Comparison of ENCODE assay signal across 18 cellular contexts in the genomic region with DNA sequence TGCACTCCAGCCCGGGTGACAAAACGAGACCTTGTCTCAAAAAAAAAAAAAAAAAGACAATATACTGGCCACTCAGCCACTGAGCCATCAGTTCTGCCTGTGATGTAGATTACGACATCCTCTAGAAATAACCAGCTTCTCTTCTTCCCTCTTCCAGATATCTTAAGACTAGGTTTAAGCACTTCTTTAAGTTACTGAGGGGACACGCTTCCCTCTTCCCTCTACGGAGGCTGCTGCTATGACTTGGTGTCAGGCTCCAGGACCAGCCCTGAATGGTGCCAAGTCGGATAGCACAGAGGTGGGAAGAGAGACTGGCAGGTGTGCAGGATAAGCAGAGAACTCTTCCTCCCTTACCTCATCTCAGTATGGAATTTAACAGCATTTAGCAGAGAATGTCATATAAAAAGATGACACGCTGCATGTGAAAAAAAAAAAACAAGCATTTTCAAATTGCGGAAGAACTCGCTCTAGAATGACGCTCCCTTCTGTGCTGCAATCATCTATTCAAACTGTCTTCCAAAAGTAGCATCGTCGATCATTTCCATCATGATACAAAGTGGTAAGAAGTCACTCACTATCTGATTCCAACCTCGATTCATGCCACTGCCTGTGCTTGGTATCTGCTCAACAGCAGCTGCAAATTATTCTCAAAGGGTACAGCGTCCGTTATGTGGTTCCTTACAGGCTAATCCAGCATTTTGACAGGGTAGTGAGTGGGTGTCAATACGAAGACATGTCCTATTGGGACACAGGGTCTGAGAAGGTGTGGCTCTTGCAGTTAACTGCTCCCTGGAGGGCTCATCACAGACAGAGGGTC. TPM values are rescaled to one million over a fixed set of nuclear protein-coding genes. Genes with fewer than 3 reads are reported as not detected.
A peak's percentile ranks its signal among the peaks of the same experiment; 100 is the strongest.
DNase-seq lines count a peak whose midpoint lies in the region; ATAC-seq and TF ChIP-seq lines count a peak whose summit lies in the region.
"Had no signal": no experiment of that assay in that cellular context is flagged by ENCODE, and none has a peak within 500 bp of the region (broad histone marks: within the 10 kb centered on the region; RNA-seq: fewer than 3 reads in every experiment).

No MANE protein-coding gene starts in this region.

- H3K27me3 ChIP-seq in right lobe of liver: no peaks in the 10 kb centered on the region
- H3K27me3 ChIP-seq in transverse colon: no peaks in the 10 kb centered on the region

- H3K9me3 Mint-ChIP-seq in T-helper 2 cell treated with Interferon-gamma antibody and Interleukin-4, amounts not matched to agents 5 μg/mL and 100 μg/mL, for 36 hours: no peaks in the 10 kb centered on the region
- no peaks in the 10 kb centered on the region for H3K9me3 Mint-ChIP-seq in brain
- H3K9me3 Mint-ChIP-seq: naive B cell had no signal

- in situ Hi-C loops in transverse colon (cut with MboI; ENCODE audit: low pct_ligation_motif_present in 1 of 4, low pct_unique_long_range_greater_than_20kb in 1 of 4, low sequenced_read_pairs in 3 of 4): no loop called here

- H3K36me3 ChIP-seq in right lobe of liver: peaks cover 0 to 9% (median 3%) of the 10 kb centered on the region in 4 donors
- peaks cover 0 to 10% (median 3%) of the 10 kb centered on the region in 4 donors for H3K36me3 ChIP-seq in transverse colon

- H3K4me1 ChIP-seq in right lobe of liver (peaks cover 0 to 4% (median 1%) of the 10 kb centered on the region in 4 donors), transverse colon (peaks cover 0 to 38% (median 4%) of the 10 kb centered on the region in 4 donors)

- DNase-seq in T-helper 2 cell treated with Interferon-gamma antibody and Interleukin-4, amounts not matched to agents 5 μg/mL and 100 μg/mL, for 36 hours (ENCODE audit: low spot score): no peak
- DNase-seq in T-helper 2 cell (no peak), right lobe of liver (no peak), transverse colon (no peak), KG1 (lab: John Stamatoyannopoulos, UW) (no peak)
- no peak for DNase-seq in activated CD4-positive, alpha-beta T cell treated with anti-CD3 and anti-CD28 coated beads, Interleukin-2, amount 50 U/mL, for 1 hour
- DNase-seq: activated CD8-positive, alpha-beta memory T cell treated with anti-CD3 and anti-CD28 coated beads for 24 hours; HCEC 1CT; islet precursor cell; naive B cell; NCI-H2029; NCI-H82; SHP77; stimulated activated naive CD8-positive, alpha-beta T cell treated with anti-CD3 and anti-CD28 coated beads, Interleukin-15, Interleukin-2, amounts not matched to agents 100 U/mL and 50 U/mL, for 24 hours had no signal

- no peak overlapping the region for H3K4me3 Mint-ChIP-seq in T-helper 2 cell treated with Interferon-gamma antibody and Interleukin-4, amounts not matched to agents 5 μg/mL and 100 μg/mL, for 36 hours
- no peak overlapping the region for H3K4me3 Mint-ChIP-seq in brain

- TF ChIP-seq POLR2A in right lobe of liver (IDR thresholded peaks at IDR 0.05) (no peak), transverse colon (IDR thresholded peaks at IDR 0.05) (no peak)

- peaks cover 29% of the 10 kb centered on the region for H3K4me1 Mint-ChIP-seq in T-helper 2 cell treated with Interferon-gamma antibody and Interleukin-4, amounts not matched to agents 5 μg/mL and 100 μg/mL, for 36 hours (ENCODE audit: low read depth)
- peaks cover 21% of the 10 kb centered on the region for H3K4me1 Mint-ChIP-seq in brain

- H3K36me3 Mint-ChIP-seq in T-helper 2 cell treated with Interferon-gamma antibody and Interleukin-4, amounts not matched to agents 5 μg/mL and 100 μg/mL, for 36 hours (ENCODE audit: low read depth): peaks cover 32% of the 10 kb centered on the region
- peaks cover 36% of the 10 kb centered on the region for H3K36me3 Mint-ChIP-seq in brain

- ATAC-seq in right lobe of liver: peak; percentile 16 to 41 (median 30)
- no peak for ATAC-seq in HG02623 (IDR thresholded peaks at IDR 0.05; ENCODE audit: unreplicated experiment)
- ATAC-seq: K562; stimulated activated naive CD8-positive, alpha-beta T cell treated with anti-CD3 and anti-CD28 coated beads, Interleukin-15, Interleukin-2, amounts not matched to agents 100 U/mL and 50 U/mL, for 24 hours had no signal

- 81% methylated on average over 14 of the region's 16 CpGs for WGBS in right lobe of liver (ENCODE audit: insufficient coverage, low coverage, low lambda C conversion rate, missing lambda C conversion rate)
- 94% methylated on average over 12 to 16 of the region's 16 CpGs for WGBS in transverse colon (ENCODE audit: low coverage in 1 of 2), 2 donors

- TF ChIP-seq EP300 in transverse colon (IDR thresholded peaks at IDR 0.05; ENCODE audit: low read depth): no peak

- H3K27ac Mint-ChIP-seq in T-helper 2 cell treated with Interferon-gamma antibody and Interleukin-4, amounts not matched to agents 5 μg/mL and 100 μg/mL, for 36 hours: peak overlapping the region; percentile 46
- H3K27ac Mint-ChIP-seq in brain: peak overlapping the region in 3 of 5 experiments; percentile 42 to 81 (median 56)

- H3K9me3 ChIP-seq in right lobe of liver: no peaks in the 10 kb centered on the region
- no peaks in the 10 kb centered on the region for H3K9me3 ChIP-seq in transverse colon

- intact Hi-C loops in right lobe of liver (cut with DNase I): loop anchor here in 1 of 2 donors (10.0 kb wide), 1 partner anchor 79 kb away; no protein-coding TSS in a partner anchor
- intact Hi-C loops in transverse colon (cut with DNase I; ENCODE audit: low total_unique reads): no loop called here

- TF ChIP-seq CTCF in brain (conservative IDR thresholded peaks at IDR 0.05) (no peak), right lobe of liver (IDR thresholded peaks at IDR 0.05) (no peak), transverse colon (IDR thresholded peaks at IDR 0.05) (no peak)

- H3K4me3 ChIP-seq in right lobe of liver (no peak overlapping the region), transverse colon (no peak overlapping the region)
- H3K4me3 ChIP-seq: K562 had no signal

- H3K27me3 Mint-ChIP-seq in T-helper 2 cell treated with Interferon-gamma antibody and Interleukin-4, amounts not matched to agents 5 μg/mL and 100 μg/mL, for 36 hours (ENCODE audit: low read depth): no peaks in the 10 kb centered on the region
- H3K27me3 Mint-ChIP-seq in brain: no peaks in the 10 kb centered on the region
- H3K27me3 Mint-ChIP-seq: naive B cell had no signal

- H3K27ac ChIP-seq in right lobe of liver (no peak overlapping the region), transverse colon (peak overlapping the region in 3 of 4 donors; percentile 4 to 80 (median 63))
- H3K27ac ChIP-seq: 22Rv1 had no signal

RNA-seq across cellular contexts. Expression of a gene that starts 13.7 kb away (rescaled TPM):
- polyA plus RNA-seq in brain (ENCODE audit: insufficient read depth, low read depth, low replicate concordance): 17.5 TPM
- 10 to 100 TPM in 4 of 6 experiments, 1 to 10 TPM in 2; 8.9 to 12.7 (median 11.7) TPM for total RNA-seq in right lobe of liver
- total RNA-seq in transverse colon: 10 to 100 TPM in 3 of 4 donors, 1 to 10 TPM in 1; 5.2 to 59.1 (median 24.3) TPM

RNA-seq across cellular contexts. Expression of a gene that starts 49.9 kb away (rescaled TPM):
- 68.1 TPM for polyA plus RNA-seq in brain (ENCODE audit: insufficient read depth, low read depth, low replicate concordance)
- total RNA-seq in right lobe of liver: 100 to 1,000 TPM; 134 to 207 (median 144) TPM
- 100 to 1,000 TPM in 2 of 4 donors, 10 to 100 TPM in 2; 71.4 to 156 (median 101) TPM for total RNA-seq in transverse colon

RNA-seq across cellular contexts. Expression of a gene that starts 59.7 kb away (rescaled TPM):
- 328 TPM for polyA plus RNA-seq in brain (ENCODE audit: insufficient read depth, low read depth, low replicate concordance)
- total RNA-seq in right lobe of liver (100 to 1,000 TPM in 1 of 6 experiments, 10 to 100 TPM in 5; 72.6 to 154 (median 89.7) TPM), transverse colon (100 to 1,000 TPM; 102 to 196 (median 164) TPM)

Comparison
In these comparisons a context has a peak if more than half of its experiments do, and no peak if none do; other contexts are left out.
1. H3K27ac ChIP-seq: peak in transverse colon (3 of 4); none in right lobe of liver (0 of 3).